In genomic region chr18:79795446-79795845, GRCh38 we compare ENCODE assay signal across 20 cellular contexts. TPM values are rescaled to one million over a fixed set of nuclear protein-coding genes. Genes with fewer than 3 reads are reported as not detected.
"Had no signal": no experiment of that assay in that cellular context is flagged by ENCODE, and none has a peak within 500 bp of the region (broad histone marks: within the 10 kb centered on the region; RNA-seq: fewer than 3 reads in every experiment).

No MANE protein-coding gene starts in this region.

- ATAC-seq: activated T-cell treated with anti-CD3 and anti-CD28 coated beads, Interleukin-2, amount 50 U/mL, for 4 hours; activated T-helper 17 cell treated with anti-CD3 and anti-CD28 coated beads, Interleukin-2, amount 50 U/mL, for 72 hours; left lung; lower lobe of right lung; natural killer cell treated with Interleukin-12 subunit alpha and Interleukin-12 subunit beta and Interleukin-15 and Interleukin-18, amount 100 ng/mL, for 72 hours; right cardiac atrium had no signal

- H3K36me3 ChIP-seq: esophagus squamous epithelium, left lung, lower lobe of right lung, suprapubic skin, tibial artery had no signal

- FAIRE-seq: frontal cortex had no signal

- H3K27ac ChIP-seq: esophagus squamous epithelium, left lung, lower lobe of right lung, suprapubic skin, tibial artery had no signal

- H3K9me3 ChIP-seq: esophagus squamous epithelium, left lung, lower lobe of right lung, suprapubic skin, tibial artery had no signal

- H3K27ac Mint-ChIP-seq: activated CD4-positive, alpha-beta memory T cell treated with anti-CD3 and anti-CD28 coated beads, Interleukin-2, amount 10 ng/mL, durations not matched to agents 7 days and 5 days; activated CD4-positive, alpha-beta T cell treated with anti-CD3 and anti-CD28 coated beads, Interleukin-2, amount 10 ng/mL, durations not matched to agents 7 days and 5 days; activated T-helper 17 cell treated with anti-CD3 and anti-CD28 coated beads, Interleukin-2, amount 50 U/mL, for 72 hours; endodermal cell; natural killer cell treated with Interleukin-12 subunit alpha and Interleukin-12 subunit beta and Interleukin-15 and Interleukin-18, amount 100 ng/mL, for 72 hours had no signal

- H3K4me3 ChIP-seq: esophagus squamous epithelium, left lung, lower lobe of right lung, suprapubic skin, tibial artery had no signal

- H3K4me3 Mint-ChIP-seq: activated CD4-positive, alpha-beta memory T cell treated with anti-CD3 and anti-CD28 coated beads, Interleukin-2, amount 10 ng/mL, durations not matched to agents 7 days and 5 days; activated CD4-positive, alpha-beta T cell treated with anti-CD3 and anti-CD28 coated beads, Interleukin-2, amount 10 ng/mL, durations not matched to agents 7 days and 5 days; activated T-cell treated with anti-CD3 and anti-CD28 coated beads, Interleukin-2, amount 50 U/mL, for 4 hours; activated T-helper 17 cell treated with anti-CD3 and anti-CD28 coated beads, Interleukin-2, amount 50 U/mL, for 72 hours; endodermal cell; natural killer cell treated with Interleukin-12 subunit alpha and Interleukin-12 subunit beta and Interleukin-15 and Interleukin-18, amount 100 ng/mL, for 72 hours had no signal

- H3K9me3 Mint-ChIP-seq: activated CD4-positive, alpha-beta memory T cell treated with anti-CD3 and anti-CD28 coated beads, Interleukin-2, amount 10 ng/mL, durations not matched to agents 7 days and 5 days; activated CD4-positive, alpha-beta T cell treated with anti-CD3 and anti-CD28 coated beads, Interleukin-2, amount 10 ng/mL, durations not matched to agents 7 days and 5 days; activated T-cell treated with anti-CD3 and anti-CD28 coated beads, Interleukin-2, amount 50 U/mL, for 4 hours; activated T-helper 17 cell treated with anti-CD3 and anti-CD28 coated beads, Interleukin-2, amount 50 U/mL, for 72 hours; endodermal cell; natural killer cell treated with Interleukin-12 subunit alpha and Interleukin-12 subunit beta and Interleukin-15 and Interleukin-18, amount 100 ng/mL, for 72 hours had no signal

- DNase-seq: activated CD4-positive, alpha-beta memory T cell treated with anti-CD3 and anti-CD28 coated beads, Interleukin-2, amount 10 ng/mL, durations not matched to agents 7 days and 5 days; activated CD4-positive, alpha-beta T cell treated with anti-CD3 and anti-CD28 coated beads for 1 hour; activated CD4-positive, alpha-beta T cell treated with anti-CD3 and anti-CD28 coated beads, Interleukin-2, amount 10 ng/mL, durations not matched to agents 7 days and 5 days; activated gamma-delta T cell treated with Interleukin-2 at 50 U/mL for 16 hours; activated naive CD4-positive, alpha-beta T cell treated with anti-CD3 and anti-CD28 coated beads, Interleukin-2, amount 50 U/mL, for 16 hours; activated T-cell treated with anti-CD3 and anti-CD28 coated beads, Interleukin-2, amount 50 U/mL, for 4 hours; amygdala; endodermal cell; esophagus squamous epithelium; lower lobe of right lung; mesendoderm; right cardiac atrium; stimulated activated naive CD4-positive, alpha-beta T cell; T-helper 2 cell; tibial artery had no signal

RNA-seq across cellular contexts. Expression of gene KCNG2, which starts 2.3 kb away (rescaled TPM):
- total RNA-seq: activated CD4-positive, alpha-beta memory T cell treated with anti-CD3 and anti-CD28 coated beads, Interleukin-2, amount 10 ng/mL, durations not matched to agents 7 days and 5 days; activated CD4-positive, alpha-beta T cell treated with anti-CD3 and anti-CD28 coated beads, Interleukin-2, amount 10 ng/mL, durations not matched to agents 7 days and 5 days; activated T-cell treated with anti-CD3 and anti-CD28 coated beads, Interleukin-2, amount 50 U/mL, for 4 hours; activated T-helper 17 cell treated with anti-CD3 and anti-CD28 coated beads, Interleukin-2, amount 50 U/mL, for 72 hours; endodermal cell; natural killer cell treated with Interleukin-12 subunit alpha and Interleukin-12 subunit beta and Interleukin-15 and Interleukin-18, amount 100 ng/mL, for 72 hours; suprapubic skin had no signal
- polyA plus RNA-seq: right cardiac atrium had no signal
